Comparison of ENCODE assay signal across 7 cellular contexts in the genomic region with DNA sequence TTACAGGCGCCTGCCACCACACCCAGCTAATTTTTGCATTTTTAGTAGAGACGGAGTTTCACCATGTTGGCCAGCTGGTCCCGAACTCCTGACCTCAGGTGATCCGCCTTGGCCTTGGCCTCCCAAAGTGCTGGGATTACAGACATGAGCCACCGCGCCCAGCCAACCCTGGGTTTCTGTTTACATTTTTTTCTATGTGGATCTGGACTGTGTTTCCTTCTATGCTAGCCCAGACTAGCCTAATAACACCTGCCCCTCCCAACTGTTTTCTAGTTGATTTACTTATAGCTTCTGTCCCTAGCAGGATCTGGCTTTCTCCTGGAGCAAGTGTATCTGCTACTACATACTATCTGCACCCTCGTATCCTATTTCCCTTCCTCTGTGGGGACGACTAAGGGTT.
DNase-seq lines count a peak whose midpoint lies in the region; ATAC-seq and TF ChIP-seq lines count a peak whose summit lies in the region.
"Not testable (repeated sequence)": the region's sequence is repeated elsewhere in the genome, so short reads cannot be mapped to it uniquely, and the experiment has no call there.

No MANE protein-coding gene starts in this region.

- TF ChIP-seq CTCF in VCaP (conservative IDR thresholded peaks at IDR 0.05): not testable (repeated sequence)

- H3K4me3 ChIP-seq in esophagus (ENCODE audit: low read depth in 1 of 2, low read length in 2 of 2): not testable (repeated sequence)

- not testable (repeated sequence) for H3K4me1 ChIP-seq in esophagus (ENCODE audit: control insufficient read depth in 2 of 2, insufficient read depth in 2 of 2, low read length in 1 of 2)

- H3K9me3 ChIP-seq in esophagus (ENCODE audit: control insufficient read depth in 2 of 2, insufficient read depth in 1 of 2, low read depth in 1 of 2, low read length in 1 of 2): not testable (repeated sequence)

- not testable (repeated sequence) for H3K27me3 ChIP-seq in esophagus (ENCODE audit: control insufficient read depth in 1 of 2, insufficient read depth in 2 of 2, low read length in 2 of 2)

- not testable (repeated sequence) for H3K36me3 ChIP-seq in esophagus (ENCODE audit: control insufficient read depth in 2 of 2, insufficient read depth in 2 of 2, low read length in 1 of 2)

- H3K27ac ChIP-seq in VCaP (peak overlapping the region; percentile 31; the same call in 1 of the 2 replicates), esophagus (ENCODE audit: low read depth in 2 of 2, low read length in 1 of 2) (peak overlapping the region; percentile 85 to 87)

- DNase-seq in HPDE6-E6E7 (ENCODE audit: extremely low spot score) (peak; percentile 78), NCI-H2171 (lab: John Stamatoyannopoulos, UW) (peak; percentile 72), NCI-H526 treated with DMSO at 0.1 percent for 48 hours (lab: John Stamatoyannopoulos, UW) (peak; percentile 61), left colon (peak; percentile 67 to 70)
- not testable (repeated sequence) for DNase-seq in sciatic nerve (ENCODE audit: low spot score)

- ATAC-seq in left colon (peak; percentile 84), sciatic nerve (peak; percentile 18)

- intact Hi-C loops in left colon (cut with DNase I, micrococcal nuclease); sciatic nerve (cut with DNase I): not testable (repeated sequence)

- WGBS in esophagus, 2 donors: 52 to 54% methylated on average over 8 of the region's 8 CpGs
